Comparison of ENCODE assay signal across 16 cellular contexts in the genomic region with DNA sequence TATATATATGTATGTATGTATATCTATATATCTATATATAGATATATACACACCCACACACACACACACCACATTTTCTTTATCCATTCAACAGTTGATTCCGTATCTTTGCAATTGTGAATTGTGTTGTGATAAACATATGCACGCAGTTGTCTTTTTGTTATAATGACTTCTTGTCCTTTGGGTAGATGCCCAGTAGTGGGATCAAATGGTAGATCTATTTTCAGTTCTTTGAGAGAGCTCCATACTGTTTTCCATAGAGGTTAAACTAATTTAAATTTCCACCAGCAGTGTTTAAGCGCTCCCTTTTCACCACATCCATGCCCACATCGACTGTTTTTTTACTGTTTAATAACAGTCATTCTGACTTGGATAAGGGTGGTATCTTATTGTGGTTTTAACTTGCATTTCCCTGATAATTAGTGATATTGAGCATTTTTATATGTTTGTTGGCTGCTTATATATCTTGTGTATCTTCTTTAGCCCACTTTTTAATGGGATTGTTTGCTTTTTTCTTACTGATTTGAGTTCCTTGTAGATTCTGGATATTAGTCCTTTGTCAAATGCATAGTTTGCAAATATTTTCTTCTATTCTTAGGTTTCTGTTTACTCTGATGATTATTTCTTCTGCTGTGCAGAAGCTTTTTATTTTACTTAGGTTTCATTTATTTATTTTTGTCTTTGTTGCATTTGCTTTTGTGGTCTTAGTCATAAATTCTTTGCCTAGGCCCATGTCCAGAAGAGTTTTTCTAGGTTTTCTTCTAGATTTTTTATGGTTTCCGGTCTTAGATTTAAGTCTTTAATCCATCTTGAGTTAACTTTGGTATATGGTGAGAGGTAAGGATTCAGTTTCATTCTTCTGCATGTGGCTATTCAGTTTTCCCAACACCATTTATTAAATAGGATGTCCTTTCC.
DNase-seq lines count a peak whose midpoint lies in the region; ATAC-seq, FAIRE-seq and TF ChIP-seq lines count a peak whose summit lies in the region.
"Had no signal": no experiment of that assay in that cellular context is flagged by ENCODE, and none has a peak within 500 bp of the region (broad histone marks: within the 10 kb centered on the region; RNA-seq: fewer than 3 reads in every experiment).

No MANE protein-coding gene starts in this region.

- H3K27me3 Mint-ChIP-seq in HFFc6 (ENCODE audit: insufficient read depth): peaks cover 17% of the 10 kb centered on the region
- no peaks in the 10 kb centered on the region for H3K27me3 Mint-ChIP-seq in astrocyte (ENCODE audit: low read depth, unreplicated experiment)

- H3K4me1 ChIP-seq in astrocyte (ENCODE audit: insufficient read depth, low read length) (no peaks in the 10 kb centered on the region), gastrocnemius medialis (peaks cover 10 to 13% of the 10 kb centered on the region in 2 donors)
- H3K4me1 ChIP-seq: BE2C had no signal

- H3K9ac ChIP-seq in astrocyte (ENCODE audit: low read length): no peak overlapping the region

- no peak for TF ChIP-seq CTCF in HFFc6 (IDR thresholded peaks at IDR 0.05)
- TF ChIP-seq CTCF in astrocyte (IDR thresholded peaks at IDR 0.05; ENCODE audit: insufficient read depth, low read depth, low read length): no peak
- no peak for TF ChIP-seq CTCF in gastrocnemius medialis (IDR thresholded peaks at IDR 0.05 in 4 of 5, conservative IDR thresholded peaks at IDR 0.05 in 1 of 5)

- H2AFZ ChIP-seq in astrocyte (ENCODE audit: low read depth, low read length): no peak overlapping the region

- H3K36me3 ChIP-seq in astrocyte (ENCODE audit: insufficient read depth, low read length) (peaks cover 2% of the 10 kb centered on the region), gastrocnemius medialis (no peaks in the 10 kb centered on the region)
- H3K36me3 ChIP-seq: BE2C had no signal

- intact Hi-C loops in gastrocnemius medialis (cut with DNase I; ENCODE audit: low total_unique reads): no loop called here

- DNase-seq in EH (ENCODE audit: low read depth): peak; percentile 54
- peak; percentile 14 for DNase-seq in HFFc6
- no peak for DNase-seq in astrocyte (ENCODE audit: low read depth)
- no peak for DNase-seq in gastrocnemius medialis
- no peak for DNase-seq in substantia nigra (lab: John Stamatoyannopoulos, UW)
- DNase-seq in T-helper 9 cell: no peak
- no peak for DNase-seq in activated CD4-positive, alpha-beta T cell treated with anti-CD3 and anti-CD28 coated beads for 48 hours
- DNase-seq: BE2C; CD4-positive, alpha-beta memory T cell; DND-41; IMR-90 had no signal

- no peaks in the 10 kb centered on the region for H3K36me3 Mint-ChIP-seq in HFFc6 (ENCODE audit: low read depth)
- H3K36me3 Mint-ChIP-seq in astrocyte (ENCODE audit: low read depth, unreplicated experiment): peaks cover 8% of the 10 kb centered on the region
- H3K36me3 Mint-ChIP-seq: CD4-positive, alpha-beta memory T cell had no signal

- TF ChIP-seq POLR2A in gastrocnemius medialis (IDR thresholded peaks at IDR 0.05): no peak

- peak; percentile 59 to 66 for ATAC-seq in gastrocnemius medialis
- ATAC-seq: HCT116 had no signal

- H3K27ac Mint-ChIP-seq in HFFc6 (no peak overlapping the region), astrocyte (ENCODE audit: unreplicated experiment) (no peak overlapping the region)
- H3K27ac Mint-ChIP-seq: CD4-positive, alpha-beta memory T cell had no signal

- H3K4me2 ChIP-seq in astrocyte (ENCODE audit: low read length): peak overlapping the region; percentile 28

- no peak for FAIRE-seq in astrocyte (lab: Jason Lieb, UNC)
- FAIRE-seq: A204.1, D721Med, H54 had no signal

- H3K4me3 ChIP-seq in astrocyte (ENCODE audit: insufficient read depth, low read depth, low read length) (no peak overlapping the region), gastrocnemius medialis (no peak overlapping the region)

- H3K9me3 Mint-ChIP-seq in HFFc6 (no peaks in the 10 kb centered on the region), astrocyte (ENCODE audit: unreplicated experiment) (no peaks in the 10 kb centered on the region)

- in situ Hi-C loops in gastrocnemius medialis (cut with MboI; ENCODE audit: low sequenced_read_pairs in 4 of 4): no loop called here

- H4K20me1 ChIP-seq in astrocyte (ENCODE audit: insufficient read depth, low read length): no peaks in the 10 kb centered on the region

- H3K27me3 ChIP-seq in astrocyte (ENCODE audit: insufficient read depth, low read length) (no peaks in the 10 kb centered on the region), gastrocnemius medialis (no peaks in the 10 kb centered on the region)

- H3K9me3 ChIP-seq in astrocyte (ENCODE audit: insufficient read depth, low read depth, low read length): no peaks in the 10 kb centered on the region
- no peaks in the 10 kb centered on the region for H3K9me3 ChIP-seq in gastrocnemius medialis
- H3K9me3 ChIP-seq: BE2C had no signal

- no peak overlapping the region for H3K4me3 Mint-ChIP-seq in HFFc6
- no peak overlapping the region for H3K4me3 Mint-ChIP-seq in astrocyte (ENCODE audit: unreplicated experiment)
- H3K4me3 Mint-ChIP-seq: CD4-positive, alpha-beta memory T cell had no signal

- H3K27ac ChIP-seq in astrocyte (ENCODE audit: low read depth, low read length): no peak overlapping the region
- H3K27ac ChIP-seq in gastrocnemius medialis: peak overlapping the region in 3 of 4 donors; percentile 14 to 59 (median 19)
- H3K27ac ChIP-seq in substantia nigra (ENCODE audit: low read depth, low read length, poor library complexity, severe bottlenecking): no peak overlapping the region
- H3K27ac ChIP-seq: C4-2B had no signal

- peaks cover 3% of the 10 kb centered on the region for H3K79me2 ChIP-seq in astrocyte (ENCODE audit: insufficient read depth, low read length)

- peaks cover 17% of the 10 kb centered on the region for H3K4me1 Mint-ChIP-seq in HFFc6 (ENCODE audit: low read depth)
- H3K4me1 Mint-ChIP-seq in astrocyte (ENCODE audit: low read depth, unreplicated experiment): peaks cover 5% of the 10 kb centered on the region
- H3K4me1 Mint-ChIP-seq: CD4-positive, alpha-beta memory T cell had no signal

Comparison
In these comparisons a context has a peak if more than half of its experiments do, and no peak if none do; other contexts are left out.
1. DNase-seq: peak in EH (single experiment) and HFFc6 (single experiment); none in astrocyte (single experiment), gastrocnemius medialis (0 of 2), substantia nigra (0 of 49), T-helper 9 cell (single experiment) and activated CD4-positive, alpha-beta T cell treated with anti-CD3 and anti-CD28 coated beads for 48 hours (single experiment).
2. H3K27ac ChIP-seq: peak in gastrocnemius medialis (3 of 4); none in astrocyte (single experiment) and substantia nigra (single experiment).